Comparison of ENCODE assay signal across 8 cellular contexts in genomic region chr10:27291253-27291895, GRCh38. TPM values are rescaled to one million over a fixed set of nuclear protein-coding genes. Genes with fewer than 3 reads are reported as not detected.
A peak's percentile ranks its signal among the peaks of the same experiment; 100 is the strongest.
DNase-seq lines count a peak whose midpoint lies in the region; ATAC-seq lines count a peak whose summit lies in the region.
"Not testable (repeated sequence)": the region's sequence is repeated elsewhere in the genome, so short reads cannot be mapped to it uniquely, and the experiment has no call there.

No MANE protein-coding gene starts in this region.

- CTCF ChIA-PET in naive thymus-derived CD4-positive, alpha-beta T cell (lab: Charles Lee), result not testable (repeated sequence)

- peak; percentile 90 for ATAC-seq in GM18868 (IDR thresholded peaks at IDR 0.05; ENCODE audit: unreplicated experiment)
- ATAC-seq in GM21526 (IDR thresholded peaks at IDR 0.05; ENCODE audit: low FRiP score, unreplicated experiment), result peak; percentile 86
- ATAC-seq in HG02981 (IDR thresholded peaks at IDR 0.05; ENCODE audit: unreplicated experiment), result peak; percentile 80
- not testable (repeated sequence) for ATAC-seq in T-helper 17 cell
- peak; percentile 29 for ATAC-seq in naive thymus-derived CD4-positive, alpha-beta T cell

- H3K4me2 ChIP-seq in BLaER1, result peak overlapping the region; percentile 72

- not testable (repeated sequence) for H3K27me3 Mint-ChIP-seq in IgD-negative memory B cell; T-helper 17 cell; activated naive CD8-positive, alpha-beta T cell treated with anti-CD3 and anti-CD28 coated beads for 36 hours; naive thymus-derived CD4-positive, alpha-beta T cell

- H3K9me3 ChIP-seq in BLaER1; T-helper 17 cell (ENCODE audit: control insufficient read depth, low read length, poor library complexity, severe bottlenecking); naive thymus-derived CD4-positive, alpha-beta T cell (ENCODE audit: control insufficient read depth in 2 of 3, low read length in 3 of 3): not testable (repeated sequence)

- H3K9me3 Mint-ChIP-seq in IgD-negative memory B cell; activated naive CD8-positive, alpha-beta T cell treated with anti-CD3 and anti-CD28 coated beads for 36 hours; naive thymus-derived CD4-positive, alpha-beta T cell: not testable (repeated sequence)

- POLR2A ChIA-PET in naive thymus-derived CD4-positive, alpha-beta T cell (lab: Charles Lee), result interaction anchor here (0.6 kb wide), 1 partner anchor 568 kb away, joined by 3 read pairs; no protein-coding TSS in a partner anchor

- peaks cover 2 to 15% (median 12%) of the 10 kb centered on the region in 3 donors for H3K4me1 Mint-ChIP-seq in IgD-negative memory B cell
- not testable (repeated sequence) for H3K4me1 Mint-ChIP-seq in T-helper 17 cell; activated naive CD8-positive, alpha-beta T cell treated with anti-CD3 and anti-CD28 coated beads for 36 hours
- peaks cover 0 to 21% (median 14%) of the 10 kb centered on the region in 7 donors for H3K4me1 Mint-ChIP-seq in naive thymus-derived CD4-positive, alpha-beta T cell

- peak overlapping the region in 2 of 3 donors; percentile 10 to 89 for H3K27ac Mint-ChIP-seq in IgD-negative memory B cell
- H3K27ac Mint-ChIP-seq in T-helper 17 cell, result peak overlapping the region; percentile 57
- H3K27ac Mint-ChIP-seq in activated naive CD8-positive, alpha-beta T cell treated with anti-CD3 and anti-CD28 coated beads for 36 hours, result peak overlapping the region; percentile 23
- H3K27ac Mint-ChIP-seq in naive thymus-derived CD4-positive, alpha-beta T cell, result peak overlapping the region; percentile 37 to 91 (median 74)

- DNase-seq in T-helper 17 cell; activated naive CD8-positive, alpha-beta T cell treated with anti-CD3 and anti-CD28 coated beads for 36 hours: not testable (repeated sequence)
- DNase-seq in naive thymus-derived CD4-positive, alpha-beta T cell, result peak in 1 of 9 donors; percentile 16

- peak overlapping the region; percentile 60 for H3K27ac ChIP-seq in BLaER1
- not testable (repeated sequence) for H3K27ac ChIP-seq in naive thymus-derived CD4-positive, alpha-beta T cell (ENCODE audit: low read depth, low read length)

- not testable (repeated sequence) for H4K20me1 ChIP-seq in BLaER1

- H3K36me3 Mint-ChIP-seq in IgD-negative memory B cell; T-helper 17 cell (ENCODE audit: low read depth); activated naive CD8-positive, alpha-beta T cell treated with anti-CD3 and anti-CD28 coated beads for 36 hours; naive thymus-derived CD4-positive, alpha-beta T cell: not testable (repeated sequence)

- H3K4me1 ChIP-seq in BLaER1; naive thymus-derived CD4-positive, alpha-beta T cell (ENCODE audit: control insufficient read depth in 2 of 2, insufficient read depth in 2 of 2, low read length in 2 of 2): not testable (repeated sequence)

- H3K4me3 ChIP-seq in BLaER1, result peak overlapping the region; percentile 20; the same call in 1 of the 2 replicates
- not testable (repeated sequence) for H3K4me3 ChIP-seq in naive thymus-derived CD4-positive, alpha-beta T cell (ENCODE audit: low read length)

- intact Hi-C loops in naive thymus-derived CD4-positive, alpha-beta T cell (cut with micrococcal nuclease), result not testable (repeated sequence)

- H3K27me3 ChIP-seq in BLaER1; naive thymus-derived CD4-positive, alpha-beta T cell (ENCODE audit: control insufficient read depth in 2 of 2, insufficient read depth in 2 of 2, low read length in 2 of 2): not testable (repeated sequence)

- H3K9ac ChIP-seq in BLaER1, result not testable (repeated sequence)

- H3K36me3 ChIP-seq in BLaER1; naive thymus-derived CD4-positive, alpha-beta T cell (ENCODE audit: control insufficient read depth in 2 of 3, insufficient read depth in 3 of 3, low read length in 3 of 3): not testable (repeated sequence)

- H3K4me3 Mint-ChIP-seq in IgD-negative memory B cell (peak overlapping the region; percentile 77 to 94 (median 83)), T-helper 17 cell (peak overlapping the region; percentile 66)
- H3K4me3 Mint-ChIP-seq in activated naive CD8-positive, alpha-beta T cell treated with anti-CD3 and anti-CD28 coated beads for 36 hours, result peak overlapping the region; percentile 57
- peak overlapping the region; percentile 60 to 83 (median 79) for H3K4me3 Mint-ChIP-seq in naive thymus-derived CD4-positive, alpha-beta T cell

RNA-seq across cellular contexts. Expression of gene ACBD5, which starts 50.8 kb away (rescaled TPM):
- 10.1 TPM for polyA plus RNA-seq in IgD-negative memory B cell
- 10 to 100 TPM; 16.4 to 22.0 TPM for total RNA-seq in T-helper 17 cell
- total RNA-seq in activated naive CD8-positive, alpha-beta T cell treated with anti-CD3 and anti-CD28 coated beads for 36 hours, result 10 to 100 TPM; 18.1 to 20.2 TPM
- 10 to 100 TPM; 15.0 to 22.2 (median 20.1) TPM for total RNA-seq in naive thymus-derived CD4-positive, alpha-beta T cell
- 1 to 10 TPM; 6.9 to 7.5 TPM for polyA plus RNA-seq in naive thymus-derived CD4-positive, alpha-beta T cell

Comparison
In these comparisons a context has a peak if more than half of its experiments do, and no peak if none do; other contexts are left out.
1. H3K27ac Mint-ChIP-seq: peak in every context shown above with its lines; median percentile 74 in naive thymus-derived CD4-positive, alpha-beta T cell; 57 in T-helper 17 cell; 50 in IgD-negative memory B cell; 23 in activated naive CD8-positive, alpha-beta T cell treated with anti-CD3 and anti-CD28 coated beads for 36 hours.